8 cellular contexts compared by ENCODE assay signal in genomic region chr10:104291439-104291951, GRCh38. TPM values are rescaled to one million over a fixed set of nuclear protein-coding genes. Genes with fewer than 3 reads are reported as not detected.
DNase-seq lines count a peak whose midpoint lies in the region; ATAC-seq lines count a peak whose summit lies in the region.

No MANE protein-coding gene starts in this region.

- no peak overlapping the region for H3K27ac ChIP-seq in effector memory CD4-positive, alpha-beta T cell (ENCODE audit: insufficient read depth, low read length, poor library complexity, severe bottlenecking)
- H3K27ac ChIP-seq in mesendoderm (ENCODE audit: low read depth, low read length), result no peak overlapping the region

- no peak overlapping the region for H3K56ac ChIP-seq in mesendoderm (ENCODE audit: low read length)

- no peaks in the 10 kb centered on the region for H3K36me3 Mint-ChIP-seq in activated CD4-positive, alpha-beta memory T cell treated with anti-CD3 and anti-CD28 coated beads, Interleukin-2, amount 10 ng/mL, durations not matched to agents 7 days and 5 days (ENCODE audit: low read depth)

- H3K79me2 ChIP-seq in mesendoderm (ENCODE audit: control insufficient read depth, insufficient read depth, low read length), result no peaks in the 10 kb centered on the region

- H3K4me2 ChIP-seq in mesendoderm (ENCODE audit: low read length), result no peak overlapping the region

- H3K4me1 Mint-ChIP-seq in activated CD4-positive, alpha-beta memory T cell treated with anti-CD3 and anti-CD28 coated beads, Interleukin-2, amount 10 ng/mL, durations not matched to agents 7 days and 5 days, result peaks cover 12% of the 10 kb centered on the region

- peak; percentile 97 for ATAC-seq in GM19438 (IDR thresholded peaks at IDR 0.05; ENCODE audit: low read depth, unreplicated experiment)
- ATAC-seq in HG03469 (IDR thresholded peaks at IDR 0.05; ENCODE audit: unreplicated experiment), result peak; percentile 98

- no peak overlapping the region for H3K23ac ChIP-seq in mesendoderm (ENCODE audit: low read length)

- CTCF ChIA-PET in activated CD4-positive, alpha-beta memory T cell treated with anti-CD3 and anti-CD28 coated beads, Interleukin-2, amount 10 ng/mL, durations not matched to agents 7 days and 5 days (lab: Charles Lee), result interaction anchor here (0.7 to 9.1 kb wide), 34 partner anchors 9 to 404 kb away, joined by 3 to 175 read pairs (median 5); partner anchors contain the start of genes CFAP58 and ITPRIP

- H3K27me3 ChIP-seq in effector memory CD4-positive, alpha-beta T cell (replicated peaks; ENCODE audit: control insufficient read depth, insufficient read depth, low read length, poor library complexity, severe bottlenecking), result peaks cover 5% of the 10 kb centered on the region
- no peaks in the 10 kb centered on the region for H3K27me3 ChIP-seq in mesendoderm (ENCODE audit: insufficient read depth, low read length, poor library complexity)

- no peaks in the 10 kb centered on the region for H3K9me3 ChIP-seq in effector memory CD4-positive, alpha-beta T cell (ENCODE audit: control insufficient read depth, low read length)

- H3K36me3 ChIP-seq in effector memory CD4-positive, alpha-beta T cell (ENCODE audit: control insufficient read depth, insufficient read depth, low read length), result no peaks in the 10 kb centered on the region
- H3K36me3 ChIP-seq in mesendoderm (ENCODE audit: control insufficient read depth, insufficient read depth, low read length), result no peaks in the 10 kb centered on the region

- no peak overlapping the region for H4K5ac ChIP-seq in mesendoderm (ENCODE audit: low read length)

- H3K4me1 ChIP-seq in effector memory CD4-positive, alpha-beta T cell (ENCODE audit: control insufficient read depth, insufficient read depth, low read length, poor library complexity, severe bottlenecking), result peaks cover 2% of the 10 kb centered on the region
- H3K4me1 ChIP-seq in mesendoderm (ENCODE audit: control insufficient read depth, low read depth, low read length), result peaks cover 1% of the 10 kb centered on the region

- no peak overlapping the region for H3K4me3 ChIP-seq in effector memory CD4-positive, alpha-beta T cell (ENCODE audit: insufficient read depth, low read depth, low read length, poor library complexity, severe bottlenecking)
- H3K4me3 ChIP-seq in mesendoderm (ENCODE audit: low read length), result no peak overlapping the region

- H3K9ac ChIP-seq in mesendoderm (ENCODE audit: low read length), result no peak overlapping the region

- no CpG with 5 or more reads among the region's 26 CpGs for WGBS in mesendoderm (ENCODE audit: extremely low coverage, insufficient coverage, low lambda C conversion rate)

- no peak overlapping the region for H4K8ac ChIP-seq in mesendoderm (ENCODE audit: low read depth, low read length)

- no peak overlapping the region for H3K27ac Mint-ChIP-seq in activated CD4-positive, alpha-beta memory T cell treated with anti-CD3 and anti-CD28 coated beads, Interleukin-2, amount 10 ng/mL, durations not matched to agents 7 days and 5 days

- DNase-seq in CMK (ENCODE audit: low read depth), result peak; percentile 65
- peak; percentile 66 for DNase-seq in NCI-H748 treated with DMSO at 0.1 percent for 48 hours (lab: John Stamatoyannopoulos, UW)
- peak; percentile 90 for DNase-seq in activated CD4-positive, alpha-beta memory T cell treated with anti-CD3 and anti-CD28 coated beads, Interleukin-2, amount 10 ng/mL, durations not matched to agents 7 days and 5 days
- DNase-seq in effector memory CD4-positive, alpha-beta T cell, result peak; percentile 69 to 82 (median 77)
- peak; percentile 92 for DNase-seq in mesendoderm
- peak; percentile 75 to 83 for DNase-seq in stimulated activated CD8-positive, alpha-beta memory T cell treated with anti-CD3 and anti-CD28 coated beads, Interleukin-2, amount 100 ng/mL, for 48 hours (ENCODE audit: low read depth in 2 of 2)

- no peak overlapping the region for H3K18ac ChIP-seq in mesendoderm (ENCODE audit: low read length)

- no peaks in the 10 kb centered on the region for H3K79me1 ChIP-seq in mesendoderm (ENCODE audit: low read length)

- no peak overlapping the region for H3K4ac ChIP-seq in mesendoderm (ENCODE audit: low read depth, low read length)

- POLR2A ChIA-PET in activated CD4-positive, alpha-beta memory T cell treated with anti-CD3 and anti-CD28 coated beads, Interleukin-2, amount 10 ng/mL, durations not matched to agents 7 days and 5 days (lab: Charles Lee), result interaction anchor here (0.6 to 2.8 kb wide), 5 partner anchors 11 to 62 kb away, joined by 3 to 11 read pairs (median 4); partner anchors contain the start of gene ITPRIP

- peaks cover 33% of the 10 kb centered on the region for H3K27me3 Mint-ChIP-seq in activated CD4-positive, alpha-beta memory T cell treated with anti-CD3 and anti-CD28 coated beads, Interleukin-2, amount 10 ng/mL, durations not matched to agents 7 days and 5 days

- no peaks in the 10 kb centered on the region for H3K9me3 Mint-ChIP-seq in activated CD4-positive, alpha-beta memory T cell treated with anti-CD3 and anti-CD28 coated beads, Interleukin-2, amount 10 ng/mL, durations not matched to agents 7 days and 5 days

- no peak overlapping the region for H2BK15ac ChIP-seq in mesendoderm (replicated peaks; ENCODE audit: low read depth)

- no peak overlapping the region for H3K4me3 Mint-ChIP-seq in activated CD4-positive, alpha-beta memory T cell treated with anti-CD3 and anti-CD28 coated beads, Interleukin-2, amount 10 ng/mL, durations not matched to agents 7 days and 5 days

- no peak overlapping the region for H2BK5ac ChIP-seq in mesendoderm (ENCODE audit: low read length)

- H2BK120ac ChIP-seq in mesendoderm (ENCODE audit: low read depth, low read length), result no peak overlapping the region

- no peak overlapping the region for H2AK5ac ChIP-seq in mesendoderm (ENCODE audit: low read length)

RNA-seq across cellular contexts. Expression of gene GSTO2, which starts 22.5 kb away (rescaled TPM):
- total RNA-seq in activated CD4-positive, alpha-beta memory T cell treated with anti-CD3 and anti-CD28 coated beads, Interleukin-2, amount 10 ng/mL, durations not matched to agents 7 days and 5 days, result 1 to 10 TPM in 1 of 2 experiments, under 1 TPM in 1; 0.88 to 1.8 TPM
- 13.4 TPM for polyA plus RNA-seq in mesendoderm (2013, experiment 1 of 2)
- 11.0 TPM for polyA plus RNA-seq in mesendoderm (2013, experiment 2 of 2)

RNA-seq across cellular contexts. Expression of gene GSTO1, which starts 36.8 kb away (rescaled TPM):
- 100 to 1,000 TPM; 139 to 142 TPM for total RNA-seq in activated CD4-positive, alpha-beta memory T cell treated with anti-CD3 and anti-CD28 coated beads, Interleukin-2, amount 10 ng/mL, durations not matched to agents 7 days and 5 days
- polyA plus RNA-seq in mesendoderm (2013, experiment 1 of 2), result 261 TPM
- 257 TPM for polyA plus RNA-seq in mesendoderm (2013, experiment 2 of 2)

RNA-seq across cellular contexts. Expression of gene ITPRIP, which starts 46.8 kb away (rescaled TPM):
- 10 to 100 TPM; 24.6 to 25.9 TPM for total RNA-seq in activated CD4-positive, alpha-beta memory T cell treated with anti-CD3 and anti-CD28 coated beads, Interleukin-2, amount 10 ng/mL, durations not matched to agents 7 days and 5 days
- 22.8 TPM for polyA plus RNA-seq in mesendoderm (2013, experiment 1 of 2)
- polyA plus RNA-seq in mesendoderm (2013, experiment 2 of 2), result 22.4 TPM

RNA-seq across cellular contexts. Expression of gene CFAP43, which starts 59.3 kb away (rescaled TPM):
- total RNA-seq in activated CD4-positive, alpha-beta memory T cell treated with anti-CD3 and anti-CD28 coated beads, Interleukin-2, amount 10 ng/mL, durations not matched to agents 7 days and 5 days, result under 1 TPM; 0.18 to 0.25 TPM
- 0.21 TPM for polyA plus RNA-seq in mesendoderm (2013, experiment 1 of 2)
- polyA plus RNA-seq in mesendoderm (2013, experiment 2 of 2), result 0.14 TPM
